In genomic region chr7:70596575-70596891, GRCh38 we compare ENCODE assay signal across 10 cellular contexts.
DNase-seq lines count a peak whose midpoint lies in the region; ATAC-seq and TF ChIP-seq lines count a peak whose summit lies in the region.
"Had no signal": no experiment of that assay in that cellular context is flagged by ENCODE, and none has a peak within 500 bp of the region (broad histone marks: within the 10 kb centered on the region; RNA-seq: fewer than 3 reads in every experiment).

No MANE protein-coding gene starts in this region.

- CTCF ChIA-PET in CD8-positive, alpha-beta memory T cell (lab: Charles Lee), result no interaction called here

- H3K9me3 Mint-ChIP-seq in CD8-positive, alpha-beta memory T cell, result peaks cover 0 to 4% (median 1%) of the 10 kb centered on the region in 5 donors
- H3K9me3 Mint-ChIP-seq in endothelial cell (ENCODE audit: unreplicated experiment), result peaks cover 10% of the 10 kb centered on the region
- H3K9me3 Mint-ChIP-seq in neural crest cell, result peaks cover 10% of the 10 kb centered on the region

- H3K36me3 Mint-ChIP-seq in CD8-positive, alpha-beta memory T cell, result peaks cover 0 to 9% (median 6%) of the 10 kb centered on the region in 3 donors
- H3K36me3 Mint-ChIP-seq in endothelial cell (ENCODE audit: low read depth, unreplicated experiment), result peaks cover 24% of the 10 kb centered on the region
- peaks cover 13% of the 10 kb centered on the region for H3K36me3 Mint-ChIP-seq in neural crest cell (ENCODE audit: low read depth)

- POLR2A ChIA-PET in CD8-positive, alpha-beta memory T cell (lab: Charles Lee), result no interaction called here

- no peak overlapping the region for H3K27ac ChIP-seq in CD8-positive, alpha-beta memory T cell (ENCODE audit: low read depth, low read length)

- H3K4me1 ChIP-seq in CD8-positive, alpha-beta memory T cell (ENCODE audit: insufficient read depth, low read length), result no peaks in the 10 kb centered on the region

- peaks cover 36 to 44% of the 10 kb centered on the region in 2 donors for H3K27me3 Mint-ChIP-seq in CD8-positive, alpha-beta memory T cell
- H3K27me3 Mint-ChIP-seq in endothelial cell (ENCODE audit: unreplicated experiment), result peaks cover 29% of the 10 kb centered on the region
- peaks cover 72% of the 10 kb centered on the region for H3K27me3 Mint-ChIP-seq in neural crest cell (ENCODE audit: low read depth)

- H3K9me3 ChIP-seq in CD8-positive, alpha-beta memory T cell (ENCODE audit: low read length), result no peaks in the 10 kb centered on the region

- ATAC-seq in GM21447 (IDR thresholded peaks at IDR 0.05; ENCODE audit: unreplicated experiment) (no peak), HG03280 (IDR thresholded peaks at IDR 0.05; ENCODE audit: unreplicated experiment) (no peak)

- H3K27ac Mint-ChIP-seq in CD8-positive, alpha-beta memory T cell, result no peak overlapping the region
- H3K27ac Mint-ChIP-seq in endothelial cell (ENCODE audit: unreplicated experiment) (no peak overlapping the region), neural crest cell (ENCODE audit: unreplicated experiment) (no peak overlapping the region)
- H3K27ac Mint-ChIP-seq: naive thymus-derived CD4-positive, alpha-beta T cell had no signal

- H3K27me3 ChIP-seq in CD8-positive, alpha-beta memory T cell (ENCODE audit: insufficient read depth, low read length, poor library complexity, severe bottlenecking), result no peaks in the 10 kb centered on the region

- no peak for DNase-seq in CD8-positive, alpha-beta memory T cell
- DNase-seq in NCI-H1105 (lab: John Stamatoyannopoulos, UW), result peak; percentile 33
- DNase-seq in endothelial cell (ENCODE audit: low spot score), result no peak
- DNase-seq in neural crest cell (ENCODE audit: low read depth, low spot score), result no peak
- no peak for DNase-seq in epidermal melanocyte (ENCODE audit: insufficient read length, low spot score)
- DNase-seq in foreskin fibroblast, result no peak
- DNase-seq: DND-41; naive thymus-derived CD4-positive, alpha-beta T cell had no signal

- H3K36me3 ChIP-seq in CD8-positive, alpha-beta memory T cell (ENCODE audit: insufficient read depth, low read length), result no peaks in the 10 kb centered on the region

- peaks cover 7 to 33% (median 13%) of the 10 kb centered on the region in 3 donors for H3K4me1 Mint-ChIP-seq in CD8-positive, alpha-beta memory T cell
- H3K4me1 Mint-ChIP-seq in endothelial cell (ENCODE audit: unreplicated experiment), result peaks cover 11% of the 10 kb centered on the region
- peaks cover 18% of the 10 kb centered on the region for H3K4me1 Mint-ChIP-seq in neural crest cell

- H3K4me3 ChIP-seq in CD8-positive, alpha-beta memory T cell (ENCODE audit: low read length), result no peak overlapping the region
- H3K4me3 ChIP-seq in foreskin fibroblast (ENCODE audit: low read depth in 1 of 2, low read length in 2 of 2), result no peak overlapping the region

- no peak for TF ChIP-seq CTCF in endothelial cell (IDR thresholded peaks at IDR 0.05; ENCODE audit: unreplicated experiment)
- no peak for TF ChIP-seq CTCF in neural crest cell (conservative IDR thresholded peaks at IDR 0.05)
- no peak for TF ChIP-seq CTCF in foreskin fibroblast (IDR thresholded peaks at IDR 0.05; ENCODE audit: low read depth, low read length)

- H3K4me3 Mint-ChIP-seq in CD8-positive, alpha-beta memory T cell, result peak overlapping the region in 6 of 7 donors; percentile 38 to 63 (median 50)
- H3K4me3 Mint-ChIP-seq in endothelial cell (ENCODE audit: unreplicated experiment) (peak overlapping the region; percentile 33), neural crest cell (peak overlapping the region; percentile 81)
